In the genomic region with DNA sequence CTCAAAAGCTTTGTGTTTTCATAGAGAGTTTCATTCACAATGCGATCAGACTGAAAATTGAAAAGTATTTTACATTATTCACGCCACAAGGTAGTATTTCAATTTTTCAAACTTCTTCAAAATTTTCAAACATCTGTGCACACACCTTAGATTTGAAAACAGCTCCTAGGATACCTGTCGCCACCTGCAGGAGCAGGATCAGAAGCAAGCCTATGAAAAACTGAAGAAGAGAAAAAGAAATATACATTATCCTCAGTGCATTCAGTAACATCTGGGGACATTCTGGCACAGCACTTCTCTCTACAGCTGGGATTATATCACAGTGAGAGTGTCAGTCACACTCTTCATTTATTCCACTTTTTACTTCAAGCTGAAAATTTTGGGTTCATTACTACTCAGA, we compare ENCODE assay signal across 1 cellular context.
TF ChIP-seq lines count a peak whose summit lies in the region.

No MANE protein-coding gene starts in this region.

TF ChIP-seq in GM23338, 12 proteins besides CTCF, POLR2A, EP300 and RAD21 (continued from another document):
- TF ChIP-seq, protein P1, sequence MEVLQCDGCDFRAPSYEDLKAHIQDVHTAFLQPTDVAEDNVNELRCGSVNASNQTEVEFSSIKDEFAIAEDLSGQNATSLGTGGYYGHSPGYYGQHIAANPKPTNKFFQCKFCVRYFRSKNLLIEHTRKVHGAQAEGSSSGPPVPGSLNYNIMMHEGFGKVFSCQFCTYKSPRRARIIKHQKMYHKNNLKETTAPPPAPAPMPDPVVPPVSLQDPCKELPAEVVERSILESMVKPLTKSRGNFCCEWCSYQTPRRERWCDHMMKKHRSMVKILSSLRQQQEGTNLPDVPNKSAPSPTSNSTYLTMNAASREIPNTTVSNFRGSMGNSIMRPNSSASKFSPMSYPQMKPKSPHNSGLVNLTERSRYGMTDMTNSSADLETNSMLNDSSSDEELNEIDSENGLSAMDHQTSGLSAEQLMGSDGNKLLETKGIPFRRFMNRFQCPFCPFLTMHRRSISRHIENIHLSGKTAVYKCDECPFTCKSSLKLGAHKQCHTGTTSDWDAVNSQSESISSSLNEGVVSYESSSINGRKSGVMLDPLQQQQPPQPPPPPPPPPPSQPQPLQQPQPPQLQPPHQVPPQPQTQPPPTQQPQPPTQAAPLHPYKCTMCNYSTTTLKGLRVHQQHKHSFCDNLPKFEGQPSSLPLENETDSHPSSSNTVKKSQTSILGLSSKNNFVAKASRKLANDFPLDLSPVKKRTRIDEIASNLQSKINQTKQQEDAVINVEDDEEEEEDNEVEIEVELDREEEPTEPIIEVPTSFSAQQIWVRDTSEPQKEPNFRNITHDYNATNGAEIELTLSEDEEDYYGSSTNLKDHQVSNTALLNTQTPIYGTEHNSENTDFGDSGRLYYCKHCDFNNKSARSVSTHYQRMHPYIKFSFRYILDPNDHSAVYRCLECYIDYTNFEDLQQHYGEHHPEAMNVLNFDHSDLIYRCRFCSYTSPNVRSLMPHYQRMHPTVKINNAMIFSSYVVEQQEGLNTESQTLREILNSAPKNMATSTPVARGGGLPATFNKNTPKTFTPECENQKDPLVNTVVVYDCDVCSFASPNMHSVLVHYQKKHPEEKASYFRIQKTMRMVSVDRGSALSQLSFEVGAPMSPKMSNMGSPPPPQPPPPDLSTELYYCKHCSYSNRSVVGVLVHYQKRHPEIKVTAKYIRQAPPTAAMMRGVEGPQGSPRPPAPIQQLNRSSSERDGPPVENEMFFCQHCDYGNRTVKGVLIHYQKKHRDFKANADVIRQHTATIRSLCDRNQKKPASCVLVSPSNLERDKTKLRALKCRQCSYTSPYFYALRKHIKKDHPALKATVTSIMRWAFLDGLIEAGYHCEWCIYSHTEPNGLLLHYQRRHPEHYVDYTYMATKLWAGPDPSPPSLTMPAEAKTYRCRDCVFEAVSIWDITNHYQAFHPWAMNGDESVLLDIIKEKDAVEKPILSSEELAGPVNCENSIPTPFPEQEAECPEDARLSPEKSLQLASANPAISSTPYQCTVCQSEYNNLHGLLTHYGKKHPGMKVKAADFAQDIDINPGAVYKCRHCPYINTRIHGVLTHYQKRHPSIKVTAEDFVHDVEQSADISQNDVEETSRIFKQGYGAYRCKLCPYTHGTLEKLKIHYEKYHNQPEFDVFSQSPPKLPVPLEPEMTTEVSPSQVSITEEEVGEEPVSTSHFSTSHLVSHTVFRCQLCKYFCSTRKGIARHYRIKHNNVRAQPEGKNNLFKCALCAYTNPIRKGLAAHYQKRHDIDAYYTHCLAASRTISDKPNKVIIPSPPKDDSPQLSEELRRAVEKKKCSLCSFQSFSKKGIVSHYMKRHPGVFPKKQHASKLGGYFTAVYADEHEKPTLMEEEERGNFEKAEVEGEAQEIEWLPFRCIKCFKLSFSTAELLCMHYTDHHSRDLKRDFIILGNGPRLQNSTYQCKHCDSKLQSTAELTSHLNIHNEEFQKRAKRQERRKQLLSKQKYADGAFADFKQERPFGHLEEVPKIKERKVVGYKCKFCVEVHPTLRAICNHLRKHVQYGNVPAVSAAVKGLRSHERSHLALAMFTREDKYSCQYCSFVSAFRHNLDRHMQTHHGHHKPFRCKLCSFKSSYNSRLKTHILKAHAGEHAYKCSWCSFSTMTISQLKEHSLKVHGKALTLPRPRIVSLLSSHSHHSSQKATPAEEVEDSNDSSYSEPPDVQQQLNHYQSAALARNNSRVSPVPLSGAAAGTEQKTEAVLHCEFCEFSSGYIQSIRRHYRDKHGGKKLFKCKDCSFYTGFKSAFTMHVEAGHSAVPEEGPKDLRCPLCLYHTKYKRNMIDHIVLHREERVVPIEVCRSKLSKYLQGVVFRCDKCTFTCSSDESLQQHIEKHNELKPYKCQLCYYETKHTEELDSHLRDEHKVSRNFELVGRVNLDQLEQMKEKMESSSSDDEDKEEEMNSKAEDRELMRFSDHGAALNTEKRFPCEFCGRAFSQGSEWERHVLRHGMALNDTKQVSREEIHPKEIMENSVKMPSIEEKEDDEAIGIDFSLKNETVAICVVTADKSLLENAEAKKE (CRISPR knock-in tag; IDR thresholded peaks at IDR 0.05): no peak
- no peak for TF ChIP-seq NANOG (IDR thresholded peaks at IDR 0.05; ENCODE audit: borderline replicate concordance)
- no peak for TF ChIP-seq POLR2AphosphoS5 (IDR thresholded peaks at IDR 0.05; ENCODE audit: low read depth)
- no peak for TF ChIP-seq JUNB (IDR thresholded peaks at IDR 0.05; ENCODE audit: unreplicated experiment)
- TF ChIP-seq ETS1 (IDR thresholded peaks at IDR 0.05): no peak
- no peak for TF ChIP-seq STAT1 (IDR thresholded peaks at IDR 0.05; ENCODE audit: unreplicated experiment)
- no peak for TF ChIP-seq EZH2 (IDR thresholded peaks at IDR 0.05; ENCODE audit: low read depth, unreplicated experiment)
- TF ChIP-seq, protein P2, sequence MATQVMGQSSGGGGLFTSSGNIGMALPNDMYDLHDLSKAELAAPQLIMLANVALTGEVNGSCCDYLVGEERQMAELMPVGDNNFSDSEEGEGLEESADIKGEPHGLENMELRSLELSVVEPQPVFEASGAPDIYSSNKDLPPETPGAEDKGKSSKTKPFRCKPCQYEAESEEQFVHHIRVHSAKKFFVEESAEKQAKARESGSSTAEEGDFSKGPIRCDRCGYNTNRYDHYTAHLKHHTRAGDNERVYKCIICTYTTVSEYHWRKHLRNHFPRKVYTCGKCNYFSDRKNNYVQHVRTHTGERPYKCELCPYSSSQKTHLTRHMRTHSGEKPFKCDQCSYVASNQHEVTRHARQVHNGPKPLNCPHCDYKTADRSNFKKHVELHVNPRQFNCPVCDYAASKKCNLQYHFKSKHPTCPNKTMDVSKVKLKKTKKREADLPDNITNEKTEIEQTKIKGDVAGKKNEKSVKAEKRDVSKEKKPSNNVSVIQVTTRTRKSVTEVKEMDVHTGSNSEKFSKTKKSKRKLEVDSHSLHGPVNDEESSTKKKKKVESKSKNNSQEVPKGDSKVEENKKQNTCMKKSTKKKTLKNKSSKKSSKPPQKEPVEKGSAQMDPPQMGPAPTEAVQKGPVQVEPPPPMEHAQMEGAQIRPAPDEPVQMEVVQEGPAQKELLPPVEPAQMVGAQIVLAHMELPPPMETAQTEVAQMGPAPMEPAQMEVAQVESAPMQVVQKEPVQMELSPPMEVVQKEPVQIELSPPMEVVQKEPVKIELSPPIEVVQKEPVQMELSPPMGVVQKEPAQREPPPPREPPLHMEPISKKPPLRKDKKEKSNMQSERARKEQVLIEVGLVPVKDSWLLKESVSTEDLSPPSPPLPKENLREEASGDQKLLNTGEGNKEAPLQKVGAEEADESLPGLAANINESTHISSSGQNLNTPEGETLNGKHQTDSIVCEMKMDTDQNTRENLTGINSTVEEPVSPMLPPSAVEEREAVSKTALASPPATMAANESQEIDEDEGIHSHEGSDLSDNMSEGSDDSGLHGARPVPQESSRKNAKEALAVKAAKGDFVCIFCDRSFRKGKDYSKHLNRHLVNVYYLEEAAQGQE (IDR thresholded peaks at IDR 0.05; ENCODE audit: unreplicated experiment): no peak
- no peak for TF ChIP-seq CREB1 (CRISPR knock-in tag; IDR thresholded peaks at IDR 0.05; ENCODE audit: low read depth)
- no peak for TF ChIP-seq ZNF331 (CRISPR knock-in tag; IDR thresholded peaks at IDR 0.05; ENCODE audit: low read depth)
- TF ChIP-seq EZH2phosphoT487 (IDR thresholded peaks at IDR 0.05; ENCODE audit: unreplicated experiment): no peak
TF ChIP-seq in GM23338: peak in this region for 0.
